10 cellular contexts compared by ENCODE assay signal in the genomic region with DNA sequence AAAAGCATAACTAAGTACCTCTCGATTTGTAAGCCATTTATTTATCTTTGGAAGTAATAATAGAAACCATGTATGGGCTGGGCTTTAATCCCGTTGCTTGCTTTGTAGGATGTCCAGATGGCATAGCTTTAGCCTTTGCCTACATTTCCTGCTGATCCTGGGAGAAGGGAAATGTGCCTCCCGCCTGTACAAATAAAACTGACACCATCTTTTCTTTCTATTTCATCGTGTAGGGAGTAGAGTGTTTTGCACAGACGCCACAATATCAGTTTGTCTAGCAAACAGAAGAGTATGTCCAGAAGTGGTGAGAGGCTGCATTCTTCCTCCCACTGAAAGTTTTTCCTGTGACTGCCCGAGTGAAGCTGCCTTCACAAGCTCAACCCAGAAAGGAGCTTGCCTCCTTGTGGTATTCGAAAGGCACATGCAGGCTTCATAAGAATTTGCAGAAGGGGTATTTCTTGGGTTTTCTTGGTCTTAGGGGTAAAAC. TPM values are rescaled to one million over a fixed set of nuclear protein-coding genes. Genes with fewer than 3 reads are reported as not detected.
A peak's percentile ranks its signal among the peaks of the same experiment; 100 is the strongest.
DNase-seq lines count a peak whose midpoint lies in the region; ATAC-seq and TF ChIP-seq lines count a peak whose summit lies in the region.
"Had no signal": no experiment of that assay in that cellular context is flagged by ENCODE, and none has a peak within 500 bp of the region (broad histone marks: within the 10 kb centered on the region; RNA-seq: fewer than 3 reads in every experiment).

No MANE protein-coding gene starts in this region.

- 0% methylated on average over 1 of the region's 7 CpGs; no CpG with 5 or more reads in 1 of the 2 experiments for WGBS in IMR-90 (ENCODE audit: extremely low coverage in 2 of 2, insufficient read length in 1 of 2), 2 experiments
- 22 to 25% methylated on average over 7 of the region's 7 CpGs for WGBS in esophagus squamous epithelium, 2 donors

- H3K27me3 ChIP-seq in IMR-90 (ENCODE audit: control insufficient read depth, insufficient read depth, low read length) (no peaks in the 10 kb centered on the region), adipocyte (replicated peaks; ENCODE audit: control insufficient read depth, insufficient read depth, low read length) (no peaks in the 10 kb centered on the region), esophagus squamous epithelium (no peaks in the 10 kb centered on the region)

- in situ Hi-C loops in IMR-90 (cut with MboI; ENCODE audit: low sequenced_read_pairs): no loop called here

- H3K4ac ChIP-seq in IMR-90 (ENCODE audit: low read depth, low read length): 0 out of 2 replicates have a peak overlapping the region, but pooled peaks have one; percentile 4

- H3K9ac ChIP-seq in IMR-90 (ENCODE audit: low read depth, low read length): no peak overlapping the region
- H3K9ac ChIP-seq in adipocyte (ENCODE audit: low read length): peak overlapping the region; percentile 19

- peak; percentile 60 for TF ChIP-seq CTCF in IMR-90 (conservative IDR thresholded peaks at IDR 0.05; ENCODE audit: low read depth, low read length)
- TF ChIP-seq CTCF in esophagus squamous epithelium (IDR thresholded peaks at IDR 0.05): peak in 3 of 6 experiments; percentile 7 to 25 (median 20)

- peak overlapping the region; percentile 0; the same call in 1 of the 2 replicates for H4K91ac ChIP-seq in IMR-90 (ENCODE audit: insufficient read depth, low read depth, low read length)

- DNase-seq in IMR-90: peak; percentile 87
- DNase-seq in adipocyte (ENCODE audit: low read depth): peak; percentile 81
- no peak for DNase-seq in left ventricle myocardium superior
- peak; percentile 45 for DNase-seq in smooth muscle cell of the brain vasculature (ENCODE audit: low read depth, low spot score)
- DNase-seq in SIG-M5 treated with dmso at 0.1 percent for 504 hours (lab: John Stamatoyannopoulos, UW; ENCODE audit: unreplicated experiment): no peak
- no peak for DNase-seq in AML-193 (lab: John Stamatoyannopoulos, UW)
- DNase-seq in esophagus squamous epithelium (lab: John Stamatoyannopoulos, UW): no peak
- DNase-seq: effector CD4-positive, alpha-beta T cell had no signal

- peak overlapping the region; percentile 2 for H2BK5ac ChIP-seq in IMR-90 (ENCODE audit: low read depth, low read length, poor library complexity, severe bottlenecking)

- ATAC-seq in IMR-90 (ENCODE audit: low read depth) (peak; percentile 95), left ventricle myocardium superior (peak; percentile 73), GM19023 (IDR thresholded peaks at IDR 0.05; ENCODE audit: unreplicated experiment) (no peak)

- CTCF ChIA-PET in IMR-90 (lab: Yijun Ruan, JAX): interaction anchor here (1.3 to 1.4 kb wide), 3 partner anchors 9 to 74 kb away, joined by 4 to 7 read pairs (median 5); no protein-coding TSS in a partner anchor

- no peak overlapping the region for H2BK20ac ChIP-seq in IMR-90 (ENCODE audit: low read depth, low read length)

- peak overlapping the region; percentile 1; the same call in 1 of the 2 replicates for H3K4me3 ChIP-seq in IMR-90 (ENCODE audit: insufficient read depth, low read depth, low read length)
- H3K4me3 ChIP-seq in adipocyte (ENCODE audit: low read length): peak overlapping the region; percentile 4
- no peak overlapping the region for H3K4me3 ChIP-seq in esophagus squamous epithelium

- H3K18ac ChIP-seq in IMR-90 (ENCODE audit: low read depth, low read length): no peak overlapping the region

- peak; percentile 72 for TF ChIP-seq RAD21 in IMR-90 (IDR thresholded peaks at IDR 0.05; ENCODE audit: low read length)

- H4K20me1 ChIP-seq in IMR-90 (ENCODE audit: insufficient read depth, low read length): no peaks in the 10 kb centered on the region

- no peak overlapping the region for H2BK15ac ChIP-seq in IMR-90 (ENCODE audit: low read depth, low read length)

- H3K14ac ChIP-seq in IMR-90 (replicated peaks; ENCODE audit: low read depth, low read length): peak overlapping the region; percentile 29

- H3K27ac ChIP-seq in IMR-90 (ENCODE audit: insufficient read depth, low read length): no peak overlapping the region; the same call in 1 of the 2 replicates
- peak overlapping the region in 2 of 4 donors; percentile 3 to 51 for H3K27ac ChIP-seq in esophagus squamous epithelium
- H3K27ac ChIP-seq: HL-60 had no signal

- peak overlapping the region; percentile 54; the same call in 1 of the 2 replicates for H2BK120ac ChIP-seq in IMR-90 (ENCODE audit: low read depth, low read length)

- no peak overlapping the region for H2AK5ac ChIP-seq in IMR-90 (ENCODE audit: low read depth, low read length)

- peak overlapping the region; percentile 10; the same call in 1 of the 2 replicates for H3K4me2 ChIP-seq in IMR-90 (ENCODE audit: low read depth, low read length)

- no peak overlapping the region; a peak in 1 of 4 replicates for H4K8ac ChIP-seq in IMR-90 (ENCODE audit: low read depth in 2 of 2, low read length in 2 of 2)

- dilution Hi-C loops in IMR-90 (cut with HindIII; ENCODE audit: low sequenced_read_pairs, unreplicated experiment): no loop called here

- no peaks in the 10 kb centered on the region for H3K9me1 ChIP-seq in IMR-90 (ENCODE audit: insufficient read depth, low read length)

- intact Hi-C loops in IMR-90 (cut with micrococcal nuclease): loop anchor here (1.0 kb wide), 2 partner anchors 27 to 95 kb away; no protein-coding TSS in a partner anchor
- intact Hi-C loops in left ventricle myocardium superior (cut with micrococcal nuclease): no loop called here
- intact Hi-C loops in esophagus squamous epithelium (cut with DNase I): no loop called here

- H3K23ac ChIP-seq in IMR-90 (ENCODE audit: low read depth, low read length): peak overlapping the region; percentile 10; the same call in 1 of the 2 replicates

- no peak overlapping the region; the same call in 1 of the 2 replicates for H3K56ac ChIP-seq in IMR-90 (ENCODE audit: extremely low read depth, insufficient read depth, low read length)

- peaks cover 0 to 24% of the 10 kb centered on the region in 2 experiments; a peak in 2 of 4 replicates for H3K79me1 ChIP-seq in IMR-90 (ENCODE audit: low read depth in 1 of 2, low read length in 2 of 2)

- no peaks in the 10 kb centered on the region for H3K4me1 ChIP-seq in IMR-90 (ENCODE audit: control insufficient read depth, insufficient read depth, low read length)
- H3K4me1 ChIP-seq in adipocyte (ENCODE audit: control insufficient read depth, insufficient read depth, low read length): peaks cover 5% of the 10 kb centered on the region
- peaks cover 0 to 11% (median 0%) of the 10 kb centered on the region in 3 donors for H3K4me1 ChIP-seq in esophagus squamous epithelium

- H3K9me3 ChIP-seq in IMR-90 (ENCODE audit: control insufficient read depth, insufficient read depth, low read length) (no peaks in the 10 kb centered on the region), adipocyte (ENCODE audit: control insufficient read depth, low read length) (no peaks in the 10 kb centered on the region), esophagus squamous epithelium (no peaks in the 10 kb centered on the region)

- peak overlapping the region; percentile 33 for H2AFZ ChIP-seq in IMR-90 (replicated peaks; ENCODE audit: low read length, poor library complexity)

- TF ChIP-seq POLR2A in IMR-90 (IDR thresholded peaks at IDR 0.05; ENCODE audit: low read depth, low read length) (no peak), esophagus squamous epithelium (IDR thresholded peaks at IDR 0.05) (no peak)

- POLR2A ChIA-PET in IMR-90 (lab: Charles Lee; ENCODE audit: unreplicated experiment): interaction anchor here (0.6 kb wide), 1 partner anchor 24 kb away, joined by 8 read pairs; no protein-coding TSS in a partner anchor

- BruUV-seq in IMR-90 (replicated peaks; lab: Mats Ljungman, UMichigan): no TSS peak

- no peak overlapping the region for H4K5ac ChIP-seq in IMR-90 (ENCODE audit: low read depth, low read length)

- H2AK9ac ChIP-seq in IMR-90 (replicated peaks; ENCODE audit: low read depth, low read length, poor library complexity): no peak overlapping the region

- H3K36me3 ChIP-seq in IMR-90 (ENCODE audit: control insufficient read depth, insufficient read depth, low read length): no peaks in the 10 kb centered on the region
- H3K36me3 ChIP-seq in adipocyte (ENCODE audit: control insufficient read depth, insufficient read depth, low read length, severe bottlenecking): no peaks in the 10 kb centered on the region
- peaks cover 0 to 27% (median 0%) of the 10 kb centered on the region in 3 donors for H3K36me3 ChIP-seq in esophagus squamous epithelium

TF ChIP-seq in IMR-90, 13 proteins besides CTCF, POLR2A, EP300 and RAD21:
- TF ChIP-seq SMC3 (IDR thresholded peaks at IDR 0.05; ENCODE audit: low read depth, low read length): peak; percentile 70
- no peak for TF ChIP-seq MAFK (IDR thresholded peaks at IDR 0.05; ENCODE audit: low read depth, low read length)

RNA-seq across cellular contexts. Expression of a gene that starts 24.7 kb away (rescaled TPM):
- total RNA-seq in IMR-90 (2012; rRNA removed): 49.3 and 53.6 TPM in 2 replicates
- 38.3 and 40.2 TPM in 2 replicates for polyA plus RNA-seq in IMR-90 (2012; rRNA removed)
- polyA plus RNA-seq in IMR-90 (2012; cell fraction: cytosol; rRNA removed): 19.5 and 21.8 TPM in 2 replicates
- polyA plus RNA-seq in IMR-90 (2012; cell fraction: nucleus; rRNA removed; ENCODE audit: low replicate concordance): 40.5 and 57.5 TPM in 2 replicates
- total RNA-seq in left ventricle myocardium superior: 123 TPM
- total RNA-seq in esophagus squamous epithelium: 100 to 1,000 TPM; 101 to 301 (median 152) TPM

Comparison
In these comparisons a context has a peak if more than half of its experiments do, and no peak if none do; other contexts are left out.
1. DNase-seq: peak in IMR-90 (single experiment), adipocyte (single experiment) and smooth muscle cell of the brain vasculature (single experiment); none in left ventricle myocardium superior (single experiment), SIG-M5 treated with dmso at 0.1 percent for 504 hours (single experiment), AML-193 (0 of 2) and esophagus squamous epithelium (single experiment).
2. H3K4me3 ChIP-seq: peak in IMR-90 (single experiment) and adipocyte (single experiment); none in esophagus squamous epithelium (0 of 4).